Comparison of ENCODE assay signal across 1 cellular context in the genomic region with DNA sequence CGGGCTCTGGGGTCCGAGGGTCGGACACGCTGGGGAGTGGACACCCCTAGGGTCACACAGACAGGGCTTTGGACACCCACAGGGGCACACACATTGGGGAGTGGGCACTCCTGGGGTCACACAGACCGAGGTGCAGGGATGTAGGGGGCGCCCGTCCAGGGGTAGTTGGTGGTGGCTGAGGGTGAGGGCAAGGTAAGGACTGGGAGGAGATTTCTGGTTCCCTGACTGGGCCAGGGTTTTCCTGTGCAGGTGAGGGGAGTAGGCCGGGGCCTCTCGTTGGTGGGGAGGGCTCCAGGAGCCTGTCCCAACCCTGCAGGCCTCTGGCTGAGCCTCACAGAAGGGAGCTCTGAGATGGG.
TF ChIP-seq lines count a peak whose summit lies in the region.

No MANE protein-coding gene starts in this region.

TF ChIP-seq in H1, 55 proteins besides CTCF, POLR2A, EP300 and RAD21:
- TF ChIP-seq ATF2 (IDR thresholded peaks at IDR 0.05; ENCODE audit: low read length) (no peak), HDAC6 (IDR thresholded peaks at IDR 0.05; ENCODE audit: low read depth, low read length) (no peak), BRCA1 (IDR thresholded peaks at IDR 0.05; ENCODE audit: low read depth, low read length) (no peak), CHD2 (IDR thresholded peaks at IDR 0.05; ENCODE audit: low read length) (no peak), SUZ12 (IDR thresholded peaks at IDR 0.05; ENCODE audit: low read length) (no peak), POU5F1 (IDR thresholded peaks at IDR 0.05; ENCODE audit: low read depth, low read length) (no peak), CBX5 (IDR thresholded peaks at IDR 0.05; ENCODE audit: low read depth, low read length) (no peak), CHD7 (IDR thresholded peaks at IDR 0.05; ENCODE audit: insufficient replicate concordance, low read length) (no peak), SP4 (IDR thresholded peaks at IDR 0.05; ENCODE audit: low read length) (no peak), SAP30 (IDR thresholded peaks at IDR 0.05; ENCODE audit: insufficient read depth, insufficient replicate concordance, low read length) (no peak), YY1 (IDR thresholded peaks at IDR 0.05; ENCODE audit: low read depth, low read length) (no peak), SIX5 (IDR thresholded peaks at IDR 0.05; ENCODE audit: low read depth, low read length) (no peak), TAF7 (optimal IDR thresholded peaks at IDR 0.05; ENCODE audit: borderline replicate concordance, low read depth, low read length) (no peak), JUND (IDR thresholded peaks at IDR 0.05; ENCODE audit: low read length) (no peak), GABPA (IDR thresholded peaks at IDR 0.05; ENCODE audit: borderline replicate concordance, insufficient read depth, low read length) (no peak), POLR2AphosphoS5 (IDR thresholded peaks at IDR 0.05; ENCODE audit: low read depth, low read length) (no peak), EZH2 (IDR thresholded peaks at IDR 0.05; ENCODE audit: low read depth, low read length, severe bottlenecking) (no peak), ZNF274 (IDR thresholded peaks at IDR 0.05; ENCODE audit: borderline replicate concordance, extremely low read depth, low read length) (no peak), GTF2F1 (IDR thresholded peaks at IDR 0.05; ENCODE audit: borderline replicate concordance, low read depth, low read length) (no peak), E2F6 (IDR thresholded peaks at IDR 0.05) (no peak)
